ENCODE assay signal across 8 cellular contexts in genomic region chr10:73772280-73773151, GRCh38. TPM values are rescaled to one million over a fixed set of nuclear protein-coding genes. Genes with fewer than 3 reads are reported as not detected.
DNase-seq lines count a peak whose midpoint lies in the region; TF ChIP-seq lines count a peak whose summit lies in the region.

No MANE protein-coding gene starts in this region.

- H3K27me3 ChIP-seq in HAP-1 (ENCODE audit: low read depth) (no peaks in the 10 kb centered on the region), MM.1S (replicated peaks; ENCODE audit: insufficient read depth, low read length) (no peaks in the 10 kb centered on the region), iPS-18a (ENCODE audit: control insufficient read depth, insufficient read depth, low read length) (no peaks in the 10 kb centered on the region), skeletal muscle satellite cell (ENCODE audit: control insufficient read depth, insufficient read depth, low read length) (no peaks in the 10 kb centered on the region)

- peaks cover 52% of the 10 kb centered on the region for H3K36me3 ChIP-seq in HAP-1 (replicated peaks)
- no peaks in the 10 kb centered on the region for H3K36me3 ChIP-seq in MM.1S (replicated peaks; ENCODE audit: insufficient read depth, low read length)
- peaks cover 32% of the 10 kb centered on the region for H3K36me3 ChIP-seq in iPS-18a (ENCODE audit: control insufficient read depth, low read depth, low read length)
- H3K36me3 ChIP-seq in skeletal muscle satellite cell (ENCODE audit: insufficient read depth, low read length): peaks cover 47% of the 10 kb centered on the region

- peaks cover 32% of the 10 kb centered on the region for H3K79me2 ChIP-seq in MM.1S (ENCODE audit: low read length)

- DNase-seq in HAP-1 (ENCODE audit: low spot score in 2 of 2): peak; percentile 30 to 72
- peak; percentile 75 for DNase-seq in MM.1S
- DNase-seq in UCSD-AML1 (lab: John Stamatoyannopoulos, UW; ENCODE audit: unreplicated experiment): peak; percentile 77
- no peak for DNase-seq in NCI-H1436 treated with DMSO at 0.1 percent for 48 hours (lab: John Stamatoyannopoulos, UW)

- H3K4me1 ChIP-seq in HAP-1 (peaks cover 18% of the 10 kb centered on the region), MM.1S (ENCODE audit: low read length) (peaks cover 13% of the 10 kb centered on the region), iPS-18a (ENCODE audit: control insufficient read depth, low read depth, low read length) (peaks cover 10% of the 10 kb centered on the region), skeletal muscle satellite cell (ENCODE audit: control insufficient read depth, insufficient read depth, low read length) (peaks cover 19% of the 10 kb centered on the region)

- peaks cover 55% of the 10 kb centered on the region for H3K4me1 Mint-ChIP-seq in brain

- peak overlapping the region; percentile 96 to 99 (median 98) for H3K27ac Mint-ChIP-seq in brain

- H3K4me3 ChIP-seq in HAP-1 (peak overlapping the region; percentile 74), MM.1S (ENCODE audit: low read length) (peak overlapping the region; percentile 88), iPS-18a (ENCODE audit: low read length) (peak overlapping the region; percentile 87), skeletal muscle satellite cell (ENCODE audit: low read length) (peak overlapping the region; percentile 92)

- peaks cover 0 to 10% (median 0%) of the 10 kb centered on the region in 5 experiments for H3K9me3 Mint-ChIP-seq in brain

- H3K4me2 ChIP-seq in MM.1S (ENCODE audit: low read depth, low read length) (peak overlapping the region; percentile 84), skeletal muscle satellite cell (ENCODE audit: low read length) (peak overlapping the region; percentile 98)

- H3K9me3 ChIP-seq in HAP-1: no peaks in the 10 kb centered on the region
- no peaks in the 10 kb centered on the region for H3K9me3 ChIP-seq in MM.1S (replicated peaks; ENCODE audit: insufficient read depth, low read length)
- H3K9me3 ChIP-seq in iPS-18a (ENCODE audit: control insufficient read depth, low read depth, low read length): no peaks in the 10 kb centered on the region
- no peaks in the 10 kb centered on the region for H3K9me3 ChIP-seq in skeletal muscle satellite cell (replicated peaks; ENCODE audit: low read length)

- H3K4me3 Mint-ChIP-seq in brain: peak overlapping the region; percentile 96 to 98 (median 97)

- H3K27ac ChIP-seq in MM.1S (ENCODE audit: low read length) (peak overlapping the region; percentile 69; the same call in 1 of the 2 replicates), iPS-18a (ENCODE audit: low read length) (no peak overlapping the region)

- H3K36me3 Mint-ChIP-seq in brain: peaks cover 66% of the 10 kb centered on the region

- peak; percentile 17 for TF ChIP-seq CTCF in GM12873 (IDR thresholded peaks at IDR 0.05; ENCODE audit: insufficient read depth, low read depth, low read length, missing control alignments)
- no peak; the same call in 1 of the 2 replicates for TF ChIP-seq CTCF in MM.1S (IDR thresholded peaks at IDR 0.05; ENCODE audit: low read length)
- TF ChIP-seq CTCF in brain (conservative IDR thresholded peaks at IDR 0.05): peak in 1 of 2 experiments; percentile 21

- in situ Hi-C loops in HAP-1 (cut with MboI; ENCODE audit: low sequenced_read_pairs): no loop called here

- H3K9ac ChIP-seq in MM.1S (ENCODE audit: low read length): peak overlapping the region; percentile 73
- H3K9ac ChIP-seq in iPS-18a (ENCODE audit: low read length): peak overlapping the region; percentile 67
- H3K9ac ChIP-seq in skeletal muscle satellite cell (ENCODE audit: low read depth, low read length): peak overlapping the region; percentile 92

- peak overlapping the region; percentile 85 for H2AFZ ChIP-seq in MM.1S (ENCODE audit: low read length)

- H4K20me1 ChIP-seq in MM.1S (ENCODE audit: insufficient read depth, low read length): no peaks in the 10 kb centered on the region

- peaks cover 4% of the 10 kb centered on the region for H3K27me3 Mint-ChIP-seq in brain

- H3K9me2 ChIP-seq in MM.1S (replicated peaks; ENCODE audit: insufficient read depth, low read length): no peaks in the 10 kb centered on the region

- H3F3A ChIP-seq in MM.1S (ENCODE audit: insufficient read depth, low read length): peaks cover 20% of the 10 kb centered on the region

RNA-seq across cellular contexts. Expression of gene CHCHD1, which starts 9.3 kb away (rescaled TPM):
- polyA plus RNA-seq in brain (ENCODE audit: insufficient read depth, low read depth, low replicate concordance): 35.9 TPM
- total RNA-seq in skeletal muscle satellite cell (2012; rRNA removed): 14.2 and 17.0 TPM in 2 replicates

RNA-seq across cellular contexts. Expression of gene ZSWIM8, which starts 12.9 kb away (rescaled TPM):
- polyA plus RNA-seq in brain (ENCODE audit: insufficient read depth, low read depth, low replicate concordance): 81.2 TPM
- total RNA-seq in skeletal muscle satellite cell (2012; rRNA removed): 41.9 and 53.5 TPM in 2 replicates

RNA-seq across cellular contexts. Expression of gene SEC24C, which starts 28.3 kb away (rescaled TPM):
- polyA plus RNA-seq in brain (ENCODE audit: insufficient read depth, low read depth, low replicate concordance): 67.7 TPM
- total RNA-seq in skeletal muscle satellite cell (2012; rRNA removed): 32.4 and 38.4 TPM in 2 replicates

RNA-seq across cellular contexts. Expression of gene NDST2, which starts 38.9 kb away (rescaled TPM):
- 9.0 TPM for polyA plus RNA-seq in brain (ENCODE audit: insufficient read depth, low read depth, low replicate concordance)
- 11.8 and 17.5 TPM in 2 replicates for total RNA-seq in skeletal muscle satellite cell (2012; rRNA removed)
